21 cellular contexts compared by ENCODE assay signal in the genomic region with DNA sequence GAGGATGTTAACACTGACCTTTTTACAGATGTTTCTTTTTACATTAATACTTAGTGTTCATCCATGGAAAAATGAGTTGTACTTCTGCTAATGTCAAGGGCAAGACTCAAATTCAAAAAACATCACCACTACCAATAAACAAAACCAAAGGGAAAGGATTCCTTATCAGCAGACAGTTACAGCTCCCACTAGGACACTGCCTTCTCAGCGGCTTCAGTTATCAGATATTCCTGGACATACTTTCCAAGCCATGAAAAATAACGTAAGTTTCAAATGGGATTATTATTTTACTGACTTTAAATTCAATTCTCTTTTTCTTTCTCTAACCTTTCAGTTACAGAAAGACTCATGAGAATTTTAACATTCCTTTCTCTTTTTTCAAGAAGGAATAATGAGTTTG.
A peak's percentile ranks its signal among the peaks of the same experiment; 100 is the strongest.
DNase-seq lines count a peak whose midpoint lies in the region; ATAC-seq, FAIRE-seq and TF ChIP-seq lines count a peak whose summit lies in the region.
"Had no signal": no experiment of that assay in that cellular context is flagged by ENCODE, and none has a peak within 500 bp of the region (broad histone marks: within the 10 kb centered on the region; RNA-seq: fewer than 3 reads in every experiment).

No MANE protein-coding gene starts in this region.

- POLR2A ChIA-PET in K562 (lab: Yijun Ruan, JAX): no interaction called here

- TF ChIP-seq POLR2A in K562 (conservative IDR thresholded peaks at IDR 0.05) (no peak), spleen (IDR thresholded peaks at IDR 0.05) (peak in 1 of 3 donors; percentile 33)

- no peak for TF ChIP-seq EP300 in K562 (IDR thresholded peaks at IDR 0.05; ENCODE audit: low read length)

- no peak for ATAC-seq in K562
- ATAC-seq in mucosa of descending colon: no peak
- ATAC-seq: A549; CD8-positive, alpha-beta T cell had no signal

- H3K79me2 ChIP-seq in K562 (ENCODE audit: control insufficient read depth, insufficient read depth, low read length): no peaks in the 10 kb centered on the region

- H3K27ac ChIP-seq in left ventricle myocardium inferior (replicated peaks): peak overlapping the region; percentile 84
- no peak overlapping the region for H3K27ac ChIP-seq in K562 (ENCODE audit: extremely low read depth, low read depth, low read length)
- peak overlapping the region in 5 of 8 donors; percentile 3 to 52 (median 22) for H3K27ac ChIP-seq in spleen
- H3K27ac ChIP-seq: A549 had no signal

- no peaks in the 10 kb centered on the region for H3K9me1 ChIP-seq in K562 (ENCODE audit: control insufficient read depth, insufficient read depth, low read length)

- in situ Hi-C loops in K562 (cut with MboI): no loop called here

- WGBS in K562 (ENCODE audit: insufficient coverage, low coverage, missing lambda C conversion rate): 4% methylated on average over 2 of the region's 2 CpGs
- WGBS in spleen, 5 donors: 82 to 87% (median 83%) methylated on average over 2 of the region's 2 CpGs

- intact Hi-C loops in left ventricle myocardium inferior (cut with micrococcal nuclease): no loop called here
- intact Hi-C loops in cardiac septum (cut with DNase I): no loop called here
- intact Hi-C loops in K562 (cut with micrococcal nuclease): no loop called here
- intact Hi-C loops in spleen (cut with DNase I; ENCODE audit: low total_unique reads): no loop called here
- intact Hi-C loops in mucosa of descending colon (cut with DNase I, micrococcal nuclease): no loop called here

- TF ChIP-seq RAD21 in K562 (CRISPR knock-in tag; conservative IDR thresholded peaks at IDR 0.05 in 1 of 2, IDR thresholded peaks at IDR 0.05 in 1 of 2): no peak

- no peaks in the 10 kb centered on the region for H3K36me3 ChIP-seq in left ventricle myocardium inferior
- H3K36me3 ChIP-seq in K562 (ENCODE audit: control insufficient read depth, insufficient read depth, low read length): no peaks in the 10 kb centered on the region
- H3K36me3 ChIP-seq in spleen: peaks cover 0 to 15% (median 0%) of the 10 kb centered on the region in 6 donors
- H3K36me3 ChIP-seq in mucosa of descending colon (ENCODE audit: low read depth): no peaks in the 10 kb centered on the region
- H3K36me3 ChIP-seq: HAP-1 had no signal

- TF ChIP-seq CTCF in left ventricle myocardium inferior (IDR thresholded peaks at IDR 0.05; ENCODE audit: borderline replicate concordance) (no peak), K562 (IDR thresholded peaks at IDR 0.05 in 2 of 3, conservative IDR thresholded peaks at IDR 0.05 in 1 of 3; ENCODE audit: insufficient read depth in 2 of 3, low read depth in 1 of 3, low read length in 3 of 3) (no peak), spleen (IDR thresholded peaks at IDR 0.05 in 8 of 11, conservative IDR thresholded peaks at IDR 0.05 in 3 of 11) (no peak), mucosa of descending colon (IDR thresholded peaks at IDR 0.05) (no peak)

- H3K4me2 ChIP-seq in K562 (ENCODE audit: insufficient read depth, low read length): no peak overlapping the region
- H3K4me2 ChIP-seq: A549 had no signal

- H4K20me1 ChIP-seq in K562 (replicated peaks; ENCODE audit: control insufficient read depth, insufficient read depth, low read length): no peaks in the 10 kb centered on the region

- H3K4me1 ChIP-seq in left ventricle myocardium inferior (peaks cover 57% of the 10 kb centered on the region), K562 (replicated peaks in 1 of 2; ENCODE audit: control insufficient read depth in 2 of 2, insufficient read depth in 2 of 2, low read length in 2 of 2) (no peaks in the 10 kb centered on the region), spleen (no peaks in the 10 kb centered on the region), mucosa of descending colon (ENCODE audit: low read depth) (no peaks in the 10 kb centered on the region)
- H3K4me1 ChIP-seq: A549, HAP-1 had no signal

- CTCF ChIA-PET in K562 (lab: Yijun Ruan, JAX; ENCODE audit: low intra/inter-chr PET ratio): no interaction called here

- no peak overlapping the region for H3K9ac ChIP-seq in K562 (ENCODE audit: insufficient read depth in 1 of 2, low read depth in 2 of 2, low read length in 2 of 2)

- no TSS peak for BruUV-seq in K562 (replicated peaks; lab: Mats Ljungman, UMichigan)

- H3K4me3 ChIP-seq in left ventricle myocardium inferior (no peak overlapping the region), K562 (no peak overlapping the region), spleen (peak overlapping the region in 3 of 8 donors; percentile 16 to 49 (median 39)), mucosa of descending colon (no peak overlapping the region)
- H3K4me3 ChIP-seq: A549, HAP-1 had no signal

- H3K9me3 ChIP-seq in left ventricle myocardium inferior (replicated peaks) (no peaks in the 10 kb centered on the region), K562 (replicated peaks; ENCODE audit: control insufficient read depth, insufficient read depth, low read depth, low read length) (no peaks in the 10 kb centered on the region), spleen (no peaks in the 10 kb centered on the region), mucosa of descending colon (no peaks in the 10 kb centered on the region)
- H3K9me3 ChIP-seq: A549, HAP-1 had no signal

- no peaks in the 10 kb centered on the region for H3K27me3 ChIP-seq in left ventricle myocardium inferior (ENCODE audit: low read depth)
- no peaks in the 10 kb centered on the region for H3K27me3 ChIP-seq in K562 (ENCODE audit: control insufficient read depth in 2 of 2, insufficient read depth in 2 of 2, low read length in 2 of 2)
- H3K27me3 ChIP-seq in spleen (replicated peaks in 1 of 7): no peaks in the 10 kb centered on the region

- no peak overlapping the region for H2AFZ ChIP-seq in K562 (ENCODE audit: low read depth, low read length)

- peak; percentile 35 for FAIRE-seq in K562 (lab: Jason Lieb, UNC)
- FAIRE-seq: A549, D721Med, GM12892, GM19239, H1 had no signal

- DNase-seq in left ventricle myocardium inferior (no peak), cardiac septum (ENCODE audit: low spot score) (no peak), K562 (ENCODE audit: extremely low read depth in 1 of 4, low spot score in 3 of 4) (peak in 1 of 4 experiments; percentile 16), left kidney (ENCODE audit: low read depth, low spot score) (peak; percentile 31), spleen (no peak), NCI-H748 treated with DMSO at 0.1 percent for 48 hours (lab: John Stamatoyannopoulos, UW) (no peak), mucosa of descending colon (no peak)
- no peak for DNase-seq in stimulated activated CD8-positive, alpha-beta memory T cell treated with anti-CD3 and anti-CD28 coated beads, Interleukin-4, amount 100 ng/mL, for 48 hours
- DNase-seq: CD8-positive, alpha-beta T cell; COR-L47; DMS153; DMS79 treated with DMSO at 0.1 percent for 48 hours; EL; GDM1; HFFc6 had no signal

TF ChIP-seq in K562, 482 proteins besides CTCF, POLR2A, EP300 and RAD21:
- no peak for TF ChIP-seq ARID3B (CRISPR knock-in tag; IDR thresholded peaks at IDR 0.05; ENCODE audit: borderline replicate concordance)
- TF ChIP-seq MYBL2 (IDR thresholded peaks at IDR 0.05; ENCODE audit: low read depth): peak; percentile 32; the same call in 1 of the 2 replicates
- TF ChIP-seq MYBL2 (CRISPR knock-in tag; IDR thresholded peaks at IDR 0.05; ENCODE audit: borderline replicate concordance): no peak
- peak; percentile 30; the same call in 1 of the 2 replicates for TF ChIP-seq FOXM1 (IDR thresholded peaks at IDR 0.05; ENCODE audit: low read depth)
- TF ChIP-seq FOXM1 (CRISPR knock-in tag; IDR thresholded peaks at IDR 0.05; ENCODE audit: low read depth): no peak
TF ChIP-seq in K562: peak in this region for 2.
